ENCODE assay signal across 1 cellular context in the genomic region with DNA sequence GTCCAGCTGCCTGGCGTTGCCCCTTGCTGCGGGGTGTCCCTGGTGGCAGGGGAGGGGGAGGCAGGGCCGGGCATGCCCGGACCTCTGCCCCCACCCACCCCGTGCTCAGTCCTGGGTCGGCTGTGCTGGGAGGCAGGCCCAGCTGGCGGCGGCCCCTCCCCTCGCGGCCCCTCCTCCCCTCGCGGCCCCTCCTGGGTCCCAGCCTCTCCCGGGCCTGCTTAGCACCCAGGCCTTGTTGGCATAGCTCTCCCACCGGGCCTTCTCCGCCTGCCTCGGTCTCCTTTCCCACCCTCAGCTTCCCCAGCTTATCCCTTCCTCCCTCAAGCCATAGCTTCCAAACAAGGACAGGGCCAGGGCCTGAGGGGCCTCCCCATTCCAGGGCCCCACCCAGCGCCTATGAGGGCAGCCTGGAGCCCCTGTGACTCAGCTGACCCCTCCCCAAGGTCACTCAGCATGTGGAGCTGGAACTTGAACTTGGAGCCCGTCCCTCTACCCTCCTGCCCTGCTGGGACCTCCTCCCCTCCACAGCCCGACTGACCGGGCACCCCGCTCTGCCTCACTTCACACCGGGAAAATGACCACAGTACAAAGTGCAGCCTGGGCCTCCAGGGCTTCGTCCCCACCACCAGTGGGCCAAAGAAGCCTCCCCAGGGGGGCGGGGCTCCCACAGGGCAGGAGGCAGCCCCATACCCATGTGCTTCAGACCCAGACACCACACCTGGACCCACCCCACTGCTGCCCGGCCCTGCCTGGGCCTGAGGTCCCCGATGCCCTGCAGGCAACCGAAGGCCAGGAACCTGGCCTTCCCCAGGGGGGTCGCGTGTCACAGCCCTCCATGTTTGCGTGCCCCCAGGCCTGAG.
TF ChIP-seq lines count a peak whose summit lies in the region.

No MANE protein-coding gene starts in this region.

TF ChIP-seq in GM23338, 12 proteins besides CTCF, POLR2A, EP300 and RAD21 (continued from another document):
- TF ChIP-seq, protein P1, sequence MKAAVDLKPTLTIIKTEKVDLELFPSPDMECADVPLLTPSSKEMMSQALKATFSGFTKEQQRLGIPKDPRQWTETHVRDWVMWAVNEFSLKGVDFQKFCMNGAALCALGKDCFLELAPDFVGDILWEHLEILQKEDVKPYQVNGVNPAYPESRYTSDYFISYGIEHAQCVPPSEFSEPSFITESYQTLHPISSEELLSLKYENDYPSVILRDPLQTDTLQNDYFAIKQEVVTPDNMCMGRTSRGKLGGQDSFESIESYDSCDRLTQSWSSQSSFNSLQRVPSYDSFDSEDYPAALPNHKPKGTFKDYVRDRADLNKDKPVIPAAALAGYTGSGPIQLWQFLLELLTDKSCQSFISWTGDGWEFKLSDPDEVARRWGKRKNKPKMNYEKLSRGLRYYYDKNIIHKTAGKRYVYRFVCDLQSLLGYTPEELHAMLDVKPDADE (IDR thresholded peaks at IDR 0.05): no peak
- TF ChIP-seq CREB1 (CRISPR knock-in tag; IDR thresholded peaks at IDR 0.05; ENCODE audit: low read depth) (no peak), EZH2phosphoT487 (IDR thresholded peaks at IDR 0.05; ENCODE audit: unreplicated experiment) (no peak), NANOG (IDR thresholded peaks at IDR 0.05; ENCODE audit: borderline replicate concordance) (no peak)
